In the genomic region with DNA sequence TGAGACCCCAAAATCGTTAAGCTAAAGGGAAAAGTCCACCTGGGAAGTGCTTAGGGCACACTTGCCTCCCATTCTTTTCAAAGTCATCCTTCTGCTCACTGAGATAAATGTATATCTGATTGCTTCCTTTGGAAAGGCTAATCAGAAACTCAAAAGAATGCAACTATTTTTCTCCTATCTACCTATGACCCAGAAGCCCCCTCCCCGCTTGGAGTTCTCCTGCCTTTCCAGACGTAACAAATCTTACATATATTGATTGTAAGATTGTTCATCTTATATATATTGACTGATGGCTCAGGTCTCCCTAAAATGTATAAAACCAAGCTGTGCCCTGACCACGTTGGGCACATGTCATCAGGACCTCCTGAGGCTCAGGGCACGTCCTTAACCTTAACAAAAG, we compare ENCODE assay signal across 35 cellular contexts. TPM values are rescaled to one million over a fixed set of nuclear protein-coding genes. Genes with fewer than 3 reads are reported as not detected.
"Had no signal": no experiment of that assay in that cellular context is flagged by ENCODE, and none has a peak within 500 bp of the region (broad histone marks: within the 10 kb centered on the region; RNA-seq: fewer than 3 reads in every experiment).

No MANE protein-coding gene starts in this region.

- H3K9me3 ChIP-seq: adrenal gland, breast epithelium, esophagus squamous epithelium, gastroesophageal sphincter had no signal

- H3K4me3 Mint-ChIP-seq: activated B cell treated with CpG ODN at 0.5 μM for 24 hours; activated CD8-positive, alpha-beta T cell treated with anti-CD3 and anti-CD28 coated beads for 36 hours; activated naive CD8-positive, alpha-beta T cell; activated T-cell treated with anti-CD3 and anti-CD28 coated beads, Interleukin-2, amount 50 U/mL, for 4 hours; activated T-helper 17 cell treated with anti-CD3 and anti-CD28 coated beads, Interleukin-2, amount 50 U/mL, for 72 hours; brain; effector memory CD8-positive, alpha-beta T cell; T-helper 17 cell; T-helper 2 cell treated with Interferon-gamma antibody and Interleukin-4, amounts not matched to agents 5 μg/mL and 100 μg/mL, for 36 hours had no signal

- H3K4me1 ChIP-seq: adrenal gland, breast epithelium, esophagus squamous epithelium, gastroesophageal sphincter had no signal

- H3K27ac ChIP-seq: adrenal gland, breast epithelium, cardiac muscle cell, esophagus squamous epithelium, gastroesophageal sphincter, WERI-Rb-1 had no signal

- H3K4me3 ChIP-seq: adrenal gland, breast epithelium, cardiac muscle cell, esophagus squamous epithelium, gastroesophageal sphincter had no signal

- H3K4me1 Mint-ChIP-seq: activated B cell treated with CpG ODN at 0.5 μM for 24 hours; activated T-helper 17 cell treated with anti-CD3 and anti-CD28 coated beads, Interleukin-2, amount 50 U/mL, for 72 hours; brain had no signal

- ATAC-seq: activated CD4-positive, CD25-positive, alpha-beta regulatory T cell treated with anti-CD3 and anti-CD28 coated beads, Interleukin-2, amount 50 U/mL, for 24 hours; activated CD8-positive, alpha-beta T cell treated with anti-CD3 and anti-CD28 coated beads for 36 hours; activated T-cell treated with anti-CD3 and anti-CD28 coated beads, Interleukin-2, amount 50 U/mL, for 4 hours; activated T-helper 17 cell treated with anti-CD3 and anti-CD28 coated beads, Interleukin-2, amount 50 U/mL, for 72 hours; effector memory CD8-positive, alpha-beta T cell; gastroesophageal sphincter; T-helper 17 cell had no signal

- H3K36me3 Mint-ChIP-seq: activated naive CD8-positive, alpha-beta T cell; brain had no signal

- H3K9me3 Mint-ChIP-seq: activated B cell treated with CpG ODN at 0.5 μM for 24 hours; activated CD8-positive, alpha-beta T cell treated with anti-CD3 and anti-CD28 coated beads for 36 hours; activated T-cell treated with anti-CD3 and anti-CD28 coated beads, Interleukin-2, amount 50 U/mL, for 4 hours; activated T-helper 17 cell treated with anti-CD3 and anti-CD28 coated beads, Interleukin-2, amount 50 U/mL, for 72 hours; effector memory CD8-positive, alpha-beta T cell; T-helper 2 cell treated with Interferon-gamma antibody and Interleukin-4, amounts not matched to agents 5 μg/mL and 100 μg/mL, for 36 hours had no signal

- H3K27ac Mint-ChIP-seq: activated B cell treated with CpG ODN at 0.5 μM for 24 hours; activated CD8-positive, alpha-beta T cell treated with anti-CD3 and anti-CD28 coated beads for 36 hours; activated naive CD8-positive, alpha-beta T cell; activated T-helper 17 cell treated with anti-CD3 and anti-CD28 coated beads, Interleukin-2, amount 50 U/mL, for 72 hours; brain; effector memory CD8-positive, alpha-beta T cell; T-helper 17 cell; T-helper 2 cell treated with Interferon-gamma antibody and Interleukin-4, amounts not matched to agents 5 μg/mL and 100 μg/mL, for 36 hours had no signal

- H3K27me3 ChIP-seq: cardiac muscle cell had no signal

- DNase-seq: activated B cell treated with CpG ODN at 0.5 μM for 24 hours; activated CD4-positive, alpha-beta T cell treated with anti-CD3 and anti-CD28 coated beads for 48 hours; activated CD4-positive, alpha-beta T cell treated with anti-CD3 and anti-CD28 coated beads, Interleukin-2, amount 50 U/mL, for 1 hour; activated CD4-positive, alpha-beta T cell treated with anti-CD3 and anti-CD28 coated beads, Interleukin-2, amount 50 U/mL, for 48 hours; activated CD8-positive, alpha-beta memory T cell treated with anti-CD3 and anti-CD28 coated beads for 24 hours; activated CD8-positive, alpha-beta T cell treated with anti-CD3 and anti-CD28 coated beads for 36 hours; activated effector memory CD4-positive, alpha-beta T cell treated with Interleukin-2 at 50 U/mL for 16 hours; activated gamma-delta T cell treated with Interleukin-2 at 50 U/mL for 16 hours; activated naive CD4-positive, alpha-beta T cell treated with anti-CD3 and anti-CD28 coated beads, Interleukin-2, amount 50 U/mL, for 16 hours; activated naive CD4-positive, alpha-beta T cell treated with Interleukin-2 at 50 U/mL for 16 hours; activated T-cell treated with anti-CD3 and anti-CD28 coated beads, Interleukin-2, amount 50 U/mL, for 4 hours; adrenal gland; amygdala; aorta; central memory CD4-positive, alpha-beta T cell; cerebellar nuclear complex; cortex of kidney; dermis blood vessel endothelial cell; effector CD4-positive, alpha-beta T cell; effector memory CD8-positive, alpha-beta T cell; erythroblast; esophagus squamous epithelium; T-helper 1 cell; T-helper 17 cell; T1000; WERI-Rb-1 had no signal

- H3K36me3 ChIP-seq: adrenal gland, breast epithelium, cardiac muscle cell, esophagus squamous epithelium, gastroesophageal sphincter, WERI-Rb-1 had no signal

RNA-seq across cellular contexts. Expression of gene ACAN, which starts 56.8 kb away (rescaled TPM):
- total RNA-seq: activated B cell treated with CpG ODN at 0.5 μM for 24 hours; activated CD8-positive, alpha-beta T cell treated with anti-CD3 and anti-CD28 coated beads for 36 hours; activated T-cell treated with anti-CD3 and anti-CD28 coated beads, Interleukin-2, amount 50 U/mL, for 4 hours; activated T-helper 17 cell treated with anti-CD3 and anti-CD28 coated beads, Interleukin-2, amount 50 U/mL, for 72 hours; fibroblast of villous mesenchyme; T-helper 17 cell had no signal
